ENCODE assay signal across 1 cellular context in the genomic region with DNA sequence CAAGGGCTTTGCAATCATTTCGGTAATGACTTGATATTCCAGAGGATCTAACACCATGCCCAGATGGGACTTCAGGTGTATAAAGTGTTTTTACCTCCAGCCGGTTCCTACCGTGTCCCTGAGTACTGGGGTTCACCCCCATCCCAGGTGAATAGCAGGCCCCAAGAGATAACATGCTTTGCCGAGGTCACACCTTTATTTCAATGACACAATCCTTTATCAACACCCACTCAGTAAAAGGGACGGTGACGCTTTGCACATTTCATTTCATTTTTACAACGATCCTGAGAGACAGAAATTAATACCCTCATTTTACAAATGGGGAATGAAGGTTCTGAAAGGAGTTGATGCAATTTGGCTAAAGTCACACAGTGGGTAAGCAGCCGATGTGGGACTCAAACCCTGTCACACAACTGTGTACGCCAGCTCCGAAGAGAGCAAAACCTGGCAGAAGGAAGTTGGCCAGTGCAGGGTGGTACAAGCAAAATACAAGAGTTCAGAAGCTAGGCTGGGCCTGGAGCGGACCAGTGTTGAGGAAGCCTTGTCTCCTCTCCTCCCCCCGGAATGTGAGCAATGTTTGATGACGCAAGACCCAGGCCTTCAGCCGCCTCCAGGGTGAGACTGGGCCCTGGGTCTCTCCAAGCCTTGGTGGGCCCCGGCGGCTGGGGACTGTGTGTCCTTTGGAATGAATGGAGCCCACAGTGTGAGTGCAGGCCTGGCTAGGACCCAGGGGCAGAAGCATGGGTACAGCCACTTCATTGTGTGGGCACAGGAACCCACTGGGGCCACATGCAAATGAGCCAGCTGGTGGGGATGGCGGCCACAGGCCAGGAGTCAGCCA.
TF ChIP-seq lines count a peak whose summit lies in the region.

No MANE protein-coding gene starts in this region.

TF ChIP-seq in HepG2, 621 proteins besides CTCF, POLR2A, EP300 and RAD21 (continued from another document and continues in another):
- TF ChIP-seq, protein P1, sequence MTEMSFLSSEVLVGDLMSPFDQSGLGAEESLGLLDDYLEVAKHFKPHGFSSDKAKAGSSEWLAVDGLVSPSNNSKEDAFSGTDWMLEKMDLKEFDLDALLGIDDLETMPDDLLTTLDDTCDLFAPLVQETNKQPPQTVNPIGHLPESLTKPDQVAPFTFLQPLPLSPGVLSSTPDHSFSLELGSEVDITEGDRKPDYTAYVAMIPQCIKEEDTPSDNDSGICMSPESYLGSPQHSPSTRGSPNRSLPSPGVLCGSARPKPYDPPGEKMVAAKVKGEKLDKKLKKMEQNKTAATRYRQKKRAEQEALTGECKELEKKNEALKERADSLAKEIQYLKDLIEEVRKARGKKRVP (CRISPR knock-in tag; IDR thresholded peaks at IDR 0.05): 0 out of 4 replicates have a peak, but pooled peaks of 1 of the 2 experiments have one; percentile 11
- TF ChIP-seq HIVEP1 (CRISPR knock-in tag; IDR thresholded peaks at IDR 0.05) (no peak), ATF7 (IDR thresholded peaks at IDR 0.05) (peak; percentile 57), ATF7 (CRISPR knock-in tag; IDR thresholded peaks at IDR 0.05) (no peak), KLF12 (CRISPR knock-in tag; IDR thresholded peaks at IDR 0.05; ENCODE audit: borderline replicate concordance) (no peak), ZNF724P (CRISPR knock-in tag; IDR thresholded peaks at IDR 0.05; ENCODE audit: borderline replicate concordance) (no peak), HES4 (CRISPR knock-in tag; IDR thresholded peaks at IDR 0.05; ENCODE audit: borderline replicate concordance) (no peak), MED8 (CRISPR knock-in tag; IDR thresholded peaks at IDR 0.05; ENCODE audit: insufficient replicate concordance) (no peak), SMAD1 (CRISPR knock-in tag; IDR thresholded peaks at IDR 0.05; ENCODE audit: borderline replicate concordance, low read depth) (no peak), ELF1 (CRISPR knock-in tag; IDR thresholded peaks at IDR 0.05) (no peak), REL (CRISPR knock-in tag; conservative IDR thresholded peaks at IDR 0.05) (no peak), SIX1 (CRISPR knock-in tag; IDR thresholded peaks at IDR 0.05; ENCODE audit: borderline replicate concordance) (no peak), TEAD2 (CRISPR knock-in tag; IDR thresholded peaks at IDR 0.05) (no peak), BHLHE40 (IDR thresholded peaks at IDR 0.05; ENCODE audit: low read length) (no peak), NFKBIZ (CRISPR knock-in tag; IDR thresholded peaks at IDR 0.05) (no peak), CENPX (CRISPR knock-in tag; IDR thresholded peaks at IDR 0.05) (no peak), REPIN1 (CRISPR knock-in tag; IDR thresholded peaks at IDR 0.05; ENCODE audit: borderline replicate concordance, low read depth) (no peak), FOSL2 (CRISPR knock-in tag; IDR thresholded peaks at IDR 0.05) (peak; percentile 51), TP53 (CRISPR knock-in tag; conservative IDR thresholded peaks at IDR 0.05) (no peak), JDP2 (CRISPR knock-in tag; IDR thresholded peaks at IDR 0.05; ENCODE audit: borderline replicate concordance) (no peak), ZBTB3 (CRISPR knock-in tag; IDR thresholded peaks at IDR 0.05; ENCODE audit: borderline replicate concordance, low read depth) (no peak), SRSF1 (optimal IDR thresholded peaks at IDR 0.05; ENCODE audit: low read depth, low read length) (no peak), TRIM24 (CRISPR knock-in tag; IDR thresholded peaks at IDR 0.05) (no peak), MYC (CRISPR knock-in tag; IDR thresholded peaks at IDR 0.05; ENCODE audit: borderline replicate concordance) (no peak), BCL6 (CRISPR knock-in tag; IDR thresholded peaks at IDR 0.05) (no peak), ZFP36 (IDR thresholded peaks at IDR 0.05; ENCODE audit: borderline replicate concordance, low read depth, low read length, partially characterized antibody) (no peak), DNMT1 (CRISPR knock-in tag; IDR thresholded peaks at IDR 0.05) (no peak), ZNF543 (CRISPR knock-in tag; IDR thresholded peaks at IDR 0.05) (no peak), ZNF768 (CRISPR knock-in tag; IDR thresholded peaks at IDR 0.05) (peak; percentile 32; the same call in 1 of the 2 replicates), ZFX (CRISPR knock-in tag; IDR thresholded peaks at IDR 0.05; ENCODE audit: low read depth) (0 out of 2 replicates have a peak, but pooled peaks have one; percentile 20)
- TF ChIP-seq, protein P2, sequence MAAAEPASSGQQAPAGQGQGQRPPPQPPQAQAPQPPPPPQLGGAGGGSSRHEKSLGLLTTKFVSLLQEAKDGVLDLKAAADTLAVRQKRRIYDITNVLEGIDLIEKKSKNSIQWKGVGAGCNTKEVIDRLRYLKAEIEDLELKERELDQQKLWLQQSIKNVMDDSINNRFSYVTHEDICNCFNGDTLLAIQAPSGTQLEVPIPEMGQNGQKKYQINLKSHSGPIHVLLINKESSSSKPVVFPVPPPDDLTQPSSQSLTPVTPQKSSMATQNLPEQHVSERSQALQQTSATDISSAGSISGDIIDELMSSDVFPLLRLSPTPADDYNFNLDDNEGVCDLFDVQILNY (CRISPR knock-in tag; conservative IDR thresholded peaks at IDR 0.05): no peak
- TF ChIP-seq, protein P3, sequence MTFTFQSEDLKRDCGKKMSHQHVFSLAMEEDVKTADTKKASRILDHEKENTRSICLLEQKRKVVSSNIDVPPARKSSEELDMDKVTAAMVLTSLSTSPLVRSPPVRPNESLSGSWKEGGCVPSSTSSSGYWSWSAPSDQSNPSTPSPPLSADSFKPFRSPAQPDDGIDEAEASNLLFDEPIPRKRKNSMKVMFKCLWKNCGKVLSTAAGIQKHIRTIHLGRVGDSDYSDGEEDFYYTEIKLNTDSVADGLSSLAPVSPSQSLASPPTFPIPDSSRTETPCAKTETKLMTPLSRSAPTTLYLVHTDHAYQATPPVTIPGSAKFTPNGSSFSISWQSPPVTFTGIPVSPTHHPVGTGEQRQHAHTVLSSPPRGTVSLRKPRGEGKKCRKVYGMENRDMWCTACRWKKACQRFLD (CRISPR knock-in tag; IDR thresholded peaks at IDR 0.05; ENCODE audit: borderline replicate concordance): no peak
- TF ChIP-seq, protein P4, sequence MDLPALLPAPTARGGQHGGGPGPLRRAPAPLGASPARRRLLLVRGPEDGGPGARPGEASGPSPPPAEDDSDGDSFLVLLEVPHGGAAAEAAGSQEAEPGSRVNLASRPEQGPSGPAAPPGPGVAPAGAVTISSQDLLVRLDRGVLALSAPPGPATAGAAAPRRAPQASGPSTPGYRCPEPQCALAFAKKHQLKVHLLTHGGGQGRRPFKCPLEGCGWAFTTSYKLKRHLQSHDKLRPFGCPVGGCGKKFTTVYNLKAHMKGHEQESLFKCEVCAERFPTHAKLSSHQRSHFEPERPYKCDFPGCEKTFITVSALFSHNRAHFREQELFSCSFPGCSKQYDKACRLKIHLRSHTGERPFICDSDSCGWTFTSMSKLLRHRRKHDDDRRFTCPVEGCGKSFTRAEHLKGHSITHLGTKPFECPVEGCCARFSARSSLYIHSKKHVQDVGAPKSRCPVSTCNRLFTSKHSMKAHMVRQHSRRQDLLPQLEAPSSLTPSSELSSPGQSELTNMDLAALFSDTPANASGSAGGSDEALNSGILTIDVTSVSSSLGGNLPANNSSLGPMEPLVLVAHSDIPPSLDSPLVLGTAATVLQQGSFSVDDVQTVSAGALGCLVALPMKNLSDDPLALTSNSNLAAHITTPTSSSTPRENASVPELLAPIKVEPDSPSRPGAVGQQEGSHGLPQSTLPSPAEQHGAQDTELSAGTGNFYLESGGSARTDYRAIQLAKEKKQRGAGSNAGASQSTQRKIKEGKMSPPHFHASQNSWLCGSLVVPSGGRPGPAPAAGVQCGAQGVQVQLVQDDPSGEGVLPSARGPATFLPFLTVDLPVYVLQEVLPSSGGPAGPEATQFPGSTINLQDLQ (CRISPR knock-in tag; IDR thresholded peaks at IDR 0.05): 0 out of 2 replicates have a peak, but pooled peaks have one; percentile 25
- TF ChIP-seq, protein P5, sequence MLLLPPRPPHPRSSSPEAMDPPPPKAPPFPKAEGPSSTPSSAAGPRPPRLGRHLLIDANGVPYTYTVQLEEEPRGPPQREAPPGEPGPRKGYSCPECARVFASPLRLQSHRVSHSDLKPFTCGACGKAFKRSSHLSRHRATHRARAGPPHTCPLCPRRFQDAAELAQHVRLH (CRISPR knock-in tag; IDR thresholded peaks at IDR 0.05; ENCODE audit: borderline replicate concordance, low read depth): no peak
- TF ChIP-seq, protein P6, sequence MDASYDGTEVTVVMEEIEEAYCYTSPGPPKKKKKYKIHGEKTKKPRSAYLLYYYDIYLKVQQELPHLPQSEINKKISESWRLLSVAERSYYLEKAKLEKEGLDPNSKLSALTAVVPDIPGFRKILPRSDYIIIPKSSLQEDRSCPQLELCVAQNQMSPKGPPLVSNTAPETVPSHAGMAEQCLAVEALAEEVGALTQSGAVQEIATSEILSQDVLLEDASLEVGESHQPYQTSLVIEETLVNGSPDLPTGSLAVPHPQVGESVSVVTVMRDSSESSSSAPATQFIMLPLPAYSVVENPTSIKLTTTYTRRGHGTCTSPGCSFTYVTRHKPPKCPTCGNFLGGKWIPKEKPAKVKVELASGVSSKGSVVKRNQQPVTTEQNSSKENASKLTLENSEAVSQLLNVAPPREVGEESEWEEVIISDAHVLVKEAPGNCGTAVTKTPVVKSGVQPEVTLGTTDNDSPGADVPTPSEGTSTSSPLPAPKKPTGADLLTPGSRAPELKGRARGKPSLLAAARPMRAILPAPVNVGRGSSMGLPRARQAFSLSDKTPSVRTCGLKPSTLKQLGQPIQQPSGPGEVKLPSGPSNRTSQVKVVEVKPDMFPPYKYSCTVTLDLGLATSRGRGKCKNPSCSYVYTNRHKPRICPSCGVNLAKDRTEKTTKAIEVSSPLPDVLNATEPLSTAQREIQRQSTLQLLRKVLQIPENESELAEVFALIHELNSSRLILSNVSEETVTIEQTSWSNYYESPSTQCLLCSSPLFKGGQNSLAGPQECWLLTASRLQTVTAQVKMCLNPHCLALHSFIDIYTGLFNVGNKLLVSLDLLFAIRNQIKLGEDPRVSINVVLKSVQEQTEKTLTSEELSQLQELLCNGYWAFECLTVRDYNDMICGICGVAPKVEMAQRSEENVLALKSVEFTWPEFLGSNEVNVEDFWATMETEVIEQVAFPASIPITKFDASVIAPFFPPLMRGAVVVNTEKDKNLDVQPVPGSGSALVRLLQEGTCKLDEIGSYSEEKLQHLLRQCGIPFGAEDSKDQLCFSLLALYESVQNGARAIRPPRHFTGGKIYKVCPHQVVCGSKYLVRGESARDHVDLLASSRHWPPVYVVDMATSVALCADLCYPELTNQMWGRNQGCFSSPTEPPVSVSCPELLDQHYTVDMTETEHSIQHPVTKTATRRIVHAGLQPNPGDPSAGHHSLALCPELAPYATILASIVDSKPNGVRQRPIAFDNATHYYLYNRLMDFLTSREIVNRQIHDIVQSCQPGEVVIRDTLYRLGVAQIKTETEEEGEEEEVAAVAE (CRISPR knock-in tag; IDR thresholded peaks at IDR 0.05; ENCODE audit: borderline replicate concordance): no peak
- TF ChIP-seq, protein P7, sequence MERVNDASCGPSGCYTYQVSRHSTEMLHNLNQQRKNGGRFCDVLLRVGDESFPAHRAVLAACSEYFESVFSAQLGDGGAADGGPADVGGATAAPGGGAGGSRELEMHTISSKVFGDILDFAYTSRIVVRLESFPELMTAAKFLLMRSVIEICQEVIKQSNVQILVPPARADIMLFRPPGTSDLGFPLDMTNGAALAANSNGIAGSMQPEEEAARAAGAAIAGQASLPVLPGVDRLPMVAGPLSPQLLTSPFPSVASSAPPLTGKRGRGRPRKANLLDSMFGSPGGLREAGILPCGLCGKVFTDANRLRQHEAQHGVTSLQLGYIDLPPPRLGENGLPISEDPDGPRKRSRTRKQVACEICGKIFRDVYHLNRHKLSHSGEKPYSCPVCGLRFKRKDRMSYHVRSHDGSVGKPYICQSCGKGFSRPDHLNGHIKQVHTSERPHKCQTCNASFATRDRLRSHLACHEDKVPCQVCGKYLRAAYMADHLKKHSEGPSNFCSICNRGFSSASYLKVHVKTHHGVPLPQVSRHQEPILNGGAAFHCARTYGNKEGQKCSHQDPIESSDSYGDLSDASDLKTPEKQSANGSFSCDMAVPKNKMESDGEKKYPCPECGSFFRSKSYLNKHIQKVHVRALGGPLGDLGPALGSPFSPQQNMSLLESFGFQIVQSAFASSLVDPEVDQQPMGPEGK (CRISPR knock-in tag; IDR thresholded peaks at IDR 0.05): peak; percentile 52; the same call in 1 of the 2 replicates
- TF ChIP-seq, protein P8, sequence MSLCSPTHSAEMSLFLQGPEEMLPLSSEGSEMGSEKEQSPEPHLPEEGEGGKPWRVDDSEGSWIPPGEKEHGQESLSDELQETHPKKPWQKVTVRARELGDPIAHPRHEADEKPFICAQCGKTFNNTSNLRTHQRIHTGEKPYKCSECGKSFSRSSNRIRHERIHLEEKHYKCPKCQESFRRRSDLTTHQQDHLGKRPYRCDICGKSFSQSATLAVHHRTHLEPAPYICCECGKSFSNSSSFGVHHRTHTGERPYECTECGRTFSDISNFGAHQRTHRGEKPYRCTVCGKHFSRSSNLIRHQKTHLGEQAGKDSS (CRISPR knock-in tag; IDR thresholded peaks at IDR 0.05; ENCODE audit: borderline replicate concordance, low read depth): no peak
- TF ChIP-seq, protein P9, sequence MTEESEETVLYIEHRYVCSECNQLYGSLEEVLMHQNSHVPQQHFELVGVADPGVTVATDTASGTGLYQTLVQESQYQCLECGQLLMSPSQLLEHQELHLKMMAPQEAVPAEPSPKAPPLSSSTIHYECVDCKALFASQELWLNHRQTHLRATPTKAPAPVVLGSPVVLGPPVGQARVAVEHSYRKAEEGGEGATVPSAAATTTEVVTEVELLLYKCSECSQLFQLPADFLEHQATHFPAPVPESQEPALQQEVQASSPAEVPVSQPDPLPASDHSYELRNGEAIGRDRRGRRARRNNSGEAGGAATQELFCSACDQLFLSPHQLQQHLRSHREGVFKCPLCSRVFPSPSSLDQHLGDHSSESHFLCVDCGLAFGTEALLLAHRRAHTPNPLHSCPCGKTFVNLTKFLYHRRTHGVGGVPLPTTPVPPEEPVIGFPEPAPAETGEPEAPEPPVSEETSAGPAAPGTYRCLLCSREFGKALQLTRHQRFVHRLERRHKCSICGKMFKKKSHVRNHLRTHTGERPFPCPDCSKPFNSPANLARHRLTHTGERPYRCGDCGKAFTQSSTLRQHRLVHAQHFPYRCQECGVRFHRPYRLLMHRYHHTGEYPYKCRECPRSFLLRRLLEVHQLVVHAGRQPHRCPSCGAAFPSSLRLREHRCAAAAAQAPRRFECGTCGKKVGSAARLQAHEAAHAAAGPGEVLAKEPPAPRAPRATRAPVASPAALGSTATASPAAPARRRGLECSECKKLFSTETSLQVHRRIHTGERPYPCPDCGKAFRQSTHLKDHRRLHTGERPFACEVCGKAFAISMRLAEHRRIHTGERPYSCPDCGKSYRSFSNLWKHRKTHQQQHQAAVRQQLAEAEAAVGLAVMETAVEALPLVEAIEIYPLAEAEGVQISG (CRISPR knock-in tag; IDR thresholded peaks at IDR 0.05): no peak
- TF ChIP-seq, protein P10, sequence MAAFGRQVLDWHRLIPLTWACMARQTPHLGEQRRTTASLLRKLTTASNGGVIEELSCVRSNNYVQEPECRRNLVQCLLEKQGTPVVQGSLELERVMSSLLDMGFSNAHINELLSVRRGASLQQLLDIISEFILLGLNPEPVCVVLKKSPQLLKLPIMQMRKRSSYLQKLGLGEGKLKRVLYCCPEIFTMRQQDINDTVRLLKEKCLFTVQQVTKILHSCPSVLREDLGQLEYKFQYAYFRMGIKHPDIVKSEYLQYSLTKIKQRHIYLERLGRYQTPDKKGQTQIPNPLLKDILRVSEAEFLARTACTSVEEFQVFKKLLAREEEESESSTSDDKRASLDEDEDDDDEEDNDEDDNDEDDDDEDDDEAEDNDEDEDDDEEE (CRISPR knock-in tag; IDR thresholded peaks at IDR 0.05): no peak
- TF ChIP-seq, protein P11, sequence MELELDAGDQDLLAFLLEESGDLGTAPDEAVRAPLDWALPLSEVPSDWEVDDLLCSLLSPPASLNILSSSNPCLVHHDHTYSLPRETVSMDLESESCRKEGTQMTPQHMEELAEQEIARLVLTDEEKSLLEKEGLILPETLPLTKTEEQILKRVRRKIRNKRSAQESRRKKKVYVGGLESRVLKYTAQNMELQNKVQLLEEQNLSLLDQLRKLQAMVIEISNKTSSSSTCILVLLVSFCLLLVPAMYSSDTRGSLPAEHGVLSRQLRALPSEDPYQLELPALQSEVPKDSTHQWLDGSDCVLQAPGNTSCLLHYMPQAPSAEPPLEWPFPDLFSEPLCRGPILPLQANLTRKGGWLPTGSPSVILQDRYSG (CRISPR knock-in tag; IDR thresholded peaks at IDR 0.05): no peak
